1 cellular context compared by ENCODE assay signal in the genomic region with DNA sequence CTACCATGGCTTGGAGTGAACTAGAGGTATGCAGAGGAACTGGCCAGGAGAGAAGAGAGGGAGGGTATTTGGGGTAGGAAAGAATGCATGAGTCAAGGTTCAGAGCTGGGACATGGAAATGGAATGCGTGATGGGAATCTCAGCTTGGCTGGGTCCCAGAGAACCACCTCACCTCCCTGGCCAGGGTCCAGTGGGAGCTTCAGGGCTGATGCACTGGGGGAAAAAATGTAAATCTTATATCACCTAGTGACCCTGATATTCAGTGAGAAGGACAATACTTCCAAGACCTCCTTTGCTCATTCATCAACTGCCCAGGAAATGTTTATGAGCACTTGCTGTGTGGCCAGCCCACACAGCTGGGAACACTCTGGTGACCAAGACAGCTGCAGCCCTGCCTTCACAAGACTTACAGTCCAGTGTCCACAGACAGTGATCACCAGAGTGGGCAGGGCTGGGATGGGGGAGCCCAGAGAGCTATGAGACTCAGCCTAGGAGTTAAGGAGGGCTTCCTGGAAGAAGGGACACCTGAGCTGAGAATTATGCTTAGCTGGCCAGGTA.
TF ChIP-seq lines count a peak whose summit lies in the region.

No MANE protein-coding gene starts in this region.

TF ChIP-seq in HepG2, 621 proteins besides CTCF, POLR2A, EP300 and RAD21 (continued from another document and continues in another):
- TF ChIP-seq, protein P1, sequence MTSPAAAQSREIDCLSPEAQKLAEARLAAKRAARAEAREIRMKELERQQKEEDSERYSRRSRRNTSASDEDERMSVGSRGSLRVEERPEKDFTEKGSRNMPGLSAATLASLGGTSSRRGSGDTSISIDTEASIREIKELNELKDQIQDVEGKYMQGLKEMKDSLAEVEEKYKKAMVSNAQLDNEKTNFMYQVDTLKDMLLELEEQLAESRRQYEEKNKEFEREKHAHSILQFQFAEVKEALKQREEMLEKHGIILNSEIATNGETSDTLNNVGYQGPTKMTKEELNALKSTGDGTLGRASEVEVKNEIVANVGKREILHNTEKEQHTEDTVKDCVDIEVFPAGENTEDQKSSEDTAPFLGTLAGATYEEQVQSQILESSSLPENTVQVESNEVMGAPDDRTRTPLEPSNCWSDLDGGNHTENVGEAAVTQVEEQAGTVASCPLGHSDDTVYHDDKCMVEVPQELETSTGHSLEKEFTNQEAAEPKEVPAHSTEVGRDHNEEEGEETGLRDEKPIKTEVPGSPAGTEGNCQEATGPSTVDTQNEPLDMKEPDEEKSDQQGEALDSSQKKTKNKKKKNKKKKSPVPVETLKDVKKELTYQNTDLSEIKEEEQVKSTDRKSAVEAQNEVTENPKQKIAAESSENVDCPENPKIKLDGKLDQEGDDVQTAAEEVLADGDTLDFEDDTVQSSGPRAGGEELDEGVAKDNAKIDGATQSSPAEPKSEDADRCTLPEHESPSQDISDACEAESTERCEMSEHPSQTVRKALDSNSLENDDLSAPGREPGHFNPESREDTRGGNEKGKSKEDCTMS (CRISPR knock-in tag; conservative IDR thresholded peaks at IDR 0.05), result no peak
- TF ChIP-seq LCORL (IDR thresholded peaks at IDR 0.05), result peak; percentile 79
- peak; percentile 73 for TF ChIP-seq LCORL (CRISPR knock-in tag; IDR thresholded peaks at IDR 0.05)
- TF ChIP-seq, protein P2, sequence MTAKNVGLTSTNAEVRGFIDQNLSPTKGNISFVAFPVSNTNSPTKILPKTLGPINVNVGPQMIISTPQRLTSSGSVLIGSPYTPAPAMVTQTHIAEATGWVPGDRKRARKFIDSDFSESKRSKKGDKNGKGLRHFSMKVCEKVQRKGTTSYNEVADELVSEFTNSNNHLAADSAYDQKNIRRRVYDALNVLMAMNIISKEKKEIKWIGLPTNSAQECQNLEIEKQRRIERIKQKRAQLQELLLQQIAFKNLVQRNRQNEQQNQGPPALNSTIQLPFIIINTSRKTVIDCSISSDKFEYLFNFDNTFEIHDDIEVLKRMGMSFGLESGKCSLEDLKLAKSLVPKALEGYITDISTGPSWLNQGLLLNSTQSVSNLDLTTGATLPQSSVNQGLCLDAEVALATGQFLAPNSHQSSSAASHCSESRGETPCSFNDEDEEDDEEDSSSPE (CRISPR knock-in tag; IDR thresholded peaks at IDR 0.05), result no peak
- peak; percentile 78 for TF ChIP-seq ZNF644 (CRISPR knock-in tag; IDR thresholded peaks at IDR 0.05; ENCODE audit: low read depth)
- no peak for TF ChIP-seq KDM4B (CRISPR knock-in tag; IDR thresholded peaks at IDR 0.05)
- no peak for TF ChIP-seq MED13 (CRISPR knock-in tag; IDR thresholded peaks at IDR 0.05)
- TF ChIP-seq PCBP2 (optimal IDR thresholded peaks at IDR 0.05; ENCODE audit: low read depth, low read length, poor library complexity, severe bottlenecking), result no peak
- TF ChIP-seq, protein P3, sequence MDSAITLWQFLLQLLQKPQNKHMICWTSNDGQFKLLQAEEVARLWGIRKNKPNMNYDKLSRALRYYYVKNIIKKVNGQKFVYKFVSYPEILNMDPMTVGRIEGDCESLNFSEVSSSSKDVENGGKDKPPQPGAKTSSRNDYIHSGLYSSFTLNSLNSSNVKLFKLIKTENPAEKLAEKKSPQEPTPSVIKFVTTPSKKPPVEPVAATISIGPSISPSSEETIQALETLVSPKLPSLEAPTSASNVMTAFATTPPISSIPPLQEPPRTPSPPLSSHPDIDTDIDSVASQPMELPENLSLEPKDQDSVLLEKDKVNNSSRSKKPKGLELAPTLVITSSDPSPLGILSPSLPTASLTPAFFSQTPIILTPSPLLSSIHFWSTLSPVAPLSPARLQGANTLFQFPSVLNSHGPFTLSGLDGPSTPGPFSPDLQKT (CRISPR knock-in tag; IDR thresholded peaks at IDR 0.05; ENCODE audit: borderline replicate concordance), result no peak
- TF ChIP-seq ZNF724P (CRISPR knock-in tag; IDR thresholded peaks at IDR 0.05; ENCODE audit: borderline replicate concordance), result no peak
- no peak for TF ChIP-seq ARHGAP35 (CRISPR knock-in tag; IDR thresholded peaks at IDR 0.05; ENCODE audit: borderline replicate concordance)
- TF ChIP-seq AKAP8 (CRISPR knock-in tag; IDR thresholded peaks at IDR 0.05), result no peak
- no peak for TF ChIP-seq SNAI1 (CRISPR knock-in tag; IDR thresholded peaks at IDR 0.05; ENCODE audit: borderline replicate concordance)
- TF ChIP-seq REXO4 (CRISPR knock-in tag; IDR thresholded peaks at IDR 0.05; ENCODE audit: borderline replicate concordance), result no peak
- TF ChIP-seq RFXANK (CRISPR knock-in tag; IDR thresholded peaks at IDR 0.05), result no peak
- TF ChIP-seq TSC22D2 (CRISPR knock-in tag; IDR thresholded peaks at IDR 0.05; ENCODE audit: borderline replicate concordance), result no peak
- TF ChIP-seq ZMAT3 (CRISPR knock-in tag; conservative IDR thresholded peaks at IDR 0.05), result no peak
- TF ChIP-seq TEAD3 (CRISPR knock-in tag; optimal IDR thresholded peaks at IDR 0.05; ENCODE audit: borderline replicate concordance), result peak; percentile 96
- no peak for TF ChIP-seq ZNF816 (CRISPR knock-in tag; IDR thresholded peaks at IDR 0.05; ENCODE audit: borderline replicate concordance)
- no peak for TF ChIP-seq ZNF572 (CRISPR knock-in tag; IDR thresholded peaks at IDR 0.05)
- TF ChIP-seq, protein P4, sequence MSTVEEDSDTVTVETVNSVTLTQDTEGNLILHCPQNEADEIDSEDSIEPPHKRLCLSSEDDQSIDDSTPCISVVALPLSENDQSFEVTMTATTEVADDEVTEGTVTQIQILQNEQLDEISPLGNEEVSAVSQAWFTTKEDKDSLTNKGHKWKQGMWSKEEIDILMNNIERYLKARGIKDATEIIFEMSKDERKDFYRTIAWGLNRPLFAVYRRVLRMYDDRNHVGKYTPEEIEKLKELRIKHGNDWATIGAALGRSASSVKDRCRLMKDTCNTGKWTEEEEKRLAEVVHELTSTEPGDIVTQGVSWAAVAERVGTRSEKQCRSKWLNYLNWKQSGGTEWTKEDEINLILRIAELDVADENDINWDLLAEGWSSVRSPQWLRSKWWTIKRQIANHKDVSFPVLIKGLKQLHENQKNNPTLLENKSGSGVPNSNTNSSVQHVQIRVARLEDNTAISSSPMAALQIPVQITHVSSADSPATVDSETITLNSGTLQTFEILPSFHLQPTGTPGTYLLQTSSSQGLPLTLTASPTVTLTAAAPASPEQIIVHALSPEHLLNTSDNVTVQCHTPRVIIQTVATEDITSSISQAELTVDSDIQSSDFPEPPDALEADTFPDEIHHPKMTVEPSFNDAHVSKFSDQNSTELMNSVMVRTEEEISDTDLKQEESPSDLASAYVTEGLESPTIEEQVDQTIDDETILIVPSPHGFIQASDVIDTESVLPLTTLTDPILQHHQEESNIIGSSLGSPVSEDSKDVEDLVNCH (CRISPR knock-in tag; IDR thresholded peaks at IDR 0.05), result no peak
- no peak for TF ChIP-seq ZIK1 (CRISPR knock-in tag; IDR thresholded peaks at IDR 0.05; ENCODE audit: borderline replicate concordance, low read depth)
- no peak for TF ChIP-seq ZNF205 (CRISPR knock-in tag; IDR thresholded peaks at IDR 0.05)
- TF ChIP-seq HOXA9 (CRISPR knock-in tag; IDR thresholded peaks at IDR 0.05; ENCODE audit: borderline replicate concordance), result no peak
- TF ChIP-seq NAIF1 (CRISPR knock-in tag; IDR thresholded peaks at IDR 0.05; ENCODE audit: borderline replicate concordance), result no peak
- no peak for TF ChIP-seq MED1 (CRISPR knock-in tag; IDR thresholded peaks at IDR 0.05)
- TF ChIP-seq, protein P5, sequence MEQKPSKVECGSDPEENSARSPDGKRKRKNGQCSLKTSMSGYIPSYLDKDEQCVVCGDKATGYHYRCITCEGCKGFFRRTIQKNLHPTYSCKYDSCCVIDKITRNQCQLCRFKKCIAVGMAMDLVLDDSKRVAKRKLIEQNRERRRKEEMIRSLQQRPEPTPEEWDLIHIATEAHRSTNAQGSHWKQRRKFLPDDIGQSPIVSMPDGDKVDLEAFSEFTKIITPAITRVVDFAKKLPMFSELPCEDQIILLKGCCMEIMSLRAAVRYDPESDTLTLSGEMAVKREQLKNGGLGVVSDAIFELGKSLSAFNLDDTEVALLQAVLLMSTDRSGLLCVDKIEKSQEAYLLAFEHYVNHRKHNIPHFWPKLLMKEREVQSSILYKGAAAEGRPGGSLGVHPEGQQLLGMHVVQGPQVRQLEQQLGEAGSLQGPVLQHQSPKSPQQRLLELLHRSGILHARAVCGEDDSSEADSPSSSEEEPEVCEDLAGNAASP (CRISPR knock-in tag; IDR thresholded peaks at IDR 0.05; ENCODE audit: borderline replicate concordance), result peak; percentile 32; the same call in 1 of the 2 replicates
- TF ChIP-seq, protein P6, sequence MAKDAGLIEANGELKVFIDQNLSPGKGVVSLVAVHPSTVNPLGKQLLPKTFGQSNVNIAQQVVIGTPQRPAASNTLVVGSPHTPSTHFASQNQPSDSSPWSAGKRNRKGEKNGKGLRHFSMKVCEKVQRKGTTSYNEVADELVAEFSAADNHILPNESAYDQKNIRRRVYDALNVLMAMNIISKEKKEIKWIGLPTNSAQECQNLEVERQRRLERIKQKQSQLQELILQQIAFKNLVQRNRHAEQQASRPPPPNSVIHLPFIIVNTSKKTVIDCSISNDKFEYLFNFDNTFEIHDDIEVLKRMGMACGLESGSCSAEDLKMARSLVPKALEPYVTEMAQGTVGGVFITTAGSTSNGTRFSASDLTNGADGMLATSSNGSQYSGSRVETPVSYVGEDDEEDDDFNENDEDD (CRISPR knock-in tag; IDR thresholded peaks at IDR 0.05; ENCODE audit: borderline replicate concordance), result no peak
- no peak for TF ChIP-seq ELF4 (CRISPR knock-in tag; IDR thresholded peaks at IDR 0.05; ENCODE audit: borderline replicate concordance)
- TF ChIP-seq CREM (IDR thresholded peaks at IDR 0.05), result no peak
- no peak for TF ChIP-seq CREM (CRISPR knock-in tag; IDR thresholded peaks at IDR 0.05)
- TF ChIP-seq, protein P7, sequence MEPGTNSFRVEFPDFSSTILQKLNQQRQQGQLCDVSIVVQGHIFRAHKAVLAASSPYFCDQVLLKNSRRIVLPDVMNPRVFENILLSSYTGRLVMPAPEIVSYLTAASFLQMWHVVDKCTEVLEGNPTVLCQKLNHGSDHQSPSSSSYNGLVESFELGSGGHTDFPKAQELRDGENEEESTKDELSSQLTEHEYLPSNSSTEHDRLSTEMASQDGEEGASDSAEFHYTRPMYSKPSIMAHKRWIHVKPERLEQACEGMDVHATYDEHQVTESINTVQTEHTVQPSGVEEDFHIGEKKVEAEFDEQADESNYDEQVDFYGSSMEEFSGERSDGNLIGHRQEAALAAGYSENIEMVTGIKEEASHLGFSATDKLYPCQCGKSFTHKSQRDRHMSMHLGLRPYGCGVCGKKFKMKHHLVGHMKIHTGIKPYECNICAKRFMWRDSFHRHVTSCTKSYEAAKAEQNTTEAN (CRISPR knock-in tag; conservative IDR thresholded peaks at IDR 0.05), result no peak
- no peak for TF ChIP-seq ZSCAN31 (CRISPR knock-in tag; IDR thresholded peaks at IDR 0.05; ENCODE audit: low read depth)
- TF ChIP-seq, protein P8, sequence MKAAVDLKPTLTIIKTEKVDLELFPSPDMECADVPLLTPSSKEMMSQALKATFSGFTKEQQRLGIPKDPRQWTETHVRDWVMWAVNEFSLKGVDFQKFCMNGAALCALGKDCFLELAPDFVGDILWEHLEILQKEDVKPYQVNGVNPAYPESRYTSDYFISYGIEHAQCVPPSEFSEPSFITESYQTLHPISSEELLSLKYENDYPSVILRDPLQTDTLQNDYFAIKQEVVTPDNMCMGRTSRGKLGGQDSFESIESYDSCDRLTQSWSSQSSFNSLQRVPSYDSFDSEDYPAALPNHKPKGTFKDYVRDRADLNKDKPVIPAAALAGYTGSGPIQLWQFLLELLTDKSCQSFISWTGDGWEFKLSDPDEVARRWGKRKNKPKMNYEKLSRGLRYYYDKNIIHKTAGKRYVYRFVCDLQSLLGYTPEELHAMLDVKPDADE (CRISPR knock-in tag; IDR thresholded peaks at IDR 0.05), result no peak
- TF ChIP-seq, protein P9, sequence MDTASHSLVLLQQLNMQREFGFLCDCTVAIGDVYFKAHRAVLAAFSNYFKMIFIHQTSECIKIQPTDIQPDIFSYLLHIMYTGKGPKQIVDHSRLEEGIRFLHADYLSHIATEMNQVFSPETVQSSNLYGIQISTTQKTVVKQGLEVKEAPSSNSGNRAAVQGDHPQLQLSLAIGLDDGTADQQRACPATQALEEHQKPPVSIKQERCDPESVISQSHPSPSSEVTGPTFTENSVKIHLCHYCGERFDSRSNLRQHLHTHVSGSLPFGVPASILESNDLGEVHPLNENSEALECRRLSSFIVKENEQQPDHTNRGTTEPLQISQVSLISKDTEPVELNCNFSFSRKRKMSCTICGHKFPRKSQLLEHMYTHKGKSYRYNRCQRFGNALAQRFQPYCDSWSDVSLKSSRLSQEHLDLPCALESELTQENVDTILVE (CRISPR knock-in tag; IDR thresholded peaks at IDR 0.05), result no peak
- no peak for TF ChIP-seq ZNF567 (CRISPR knock-in tag; IDR thresholded peaks at IDR 0.05; ENCODE audit: borderline replicate concordance)
- no peak for TF ChIP-seq ZNF619 (CRISPR knock-in tag; IDR thresholded peaks at IDR 0.05)
- TF ChIP-seq ZNF883 (CRISPR knock-in tag; IDR thresholded peaks at IDR 0.05; ENCODE audit: not compliant biosample characterization), result no peak
- TF ChIP-seq NR2F6 (IDR thresholded peaks at IDR 0.05), result no peak
- 0 out of 2 replicates have a peak, but pooled peaks have one; percentile 37 for TF ChIP-seq NR2F6 (CRISPR knock-in tag; IDR thresholded peaks at IDR 0.05)
- peak; percentile 18 for TF ChIP-seq SKI (IDR thresholded peaks at IDR 0.05; ENCODE audit: partially characterized antibody)
- TF ChIP-seq, protein P10, sequence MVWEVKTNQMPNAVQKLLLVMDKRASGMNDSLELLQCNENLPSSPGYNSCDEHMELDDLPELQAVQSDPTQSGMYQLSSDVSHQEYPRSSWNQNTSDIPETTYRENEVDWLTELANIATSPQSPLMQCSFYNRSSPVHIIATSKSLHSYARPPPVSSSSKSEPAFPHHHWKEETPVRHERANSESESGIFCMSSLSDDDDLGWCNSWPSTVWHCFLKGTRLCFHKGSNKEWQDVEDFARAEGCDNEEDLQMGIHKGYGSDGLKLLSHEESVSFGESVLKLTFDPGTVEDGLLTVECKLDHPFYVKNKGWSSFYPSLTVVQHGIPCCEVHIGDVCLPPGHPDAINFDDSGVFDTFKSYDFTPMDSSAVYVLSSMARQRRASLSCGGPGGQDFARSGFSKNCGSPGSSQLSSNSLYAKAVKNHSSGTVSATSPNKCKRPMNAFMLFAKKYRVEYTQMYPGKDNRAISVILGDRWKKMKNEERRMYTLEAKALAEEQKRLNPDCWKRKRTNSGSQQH (CRISPR knock-in tag; IDR thresholded peaks at IDR 0.05; ENCODE audit: low read depth), result no peak
- TF ChIP-seq, protein P11, sequence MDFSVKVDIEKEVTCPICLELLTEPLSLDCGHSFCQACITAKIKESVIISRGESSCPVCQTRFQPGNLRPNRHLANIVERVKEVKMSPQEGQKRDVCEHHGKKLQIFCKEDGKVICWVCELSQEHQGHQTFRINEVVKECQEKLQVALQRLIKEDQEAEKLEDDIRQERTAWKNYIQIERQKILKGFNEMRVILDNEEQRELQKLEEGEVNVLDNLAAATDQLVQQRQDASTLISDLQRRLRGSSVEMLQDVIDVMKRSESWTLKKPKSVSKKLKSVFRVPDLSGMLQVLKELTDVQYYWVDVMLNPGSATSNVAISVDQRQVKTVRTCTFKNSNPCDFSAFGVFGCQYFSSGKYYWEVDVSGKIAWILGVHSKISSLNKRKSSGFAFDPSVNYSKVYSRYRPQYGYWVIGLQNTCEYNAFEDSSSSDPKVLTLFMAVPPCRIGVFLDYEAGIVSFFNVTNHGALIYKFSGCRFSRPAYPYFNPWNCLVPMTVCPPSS (IDR thresholded peaks at IDR 0.05), result no peak
- no peak for TF ChIP-seq HOXA5 (CRISPR knock-in tag; IDR thresholded peaks at IDR 0.05)
- peak; percentile 57; the same call in 1 of the 2 replicates for TF ChIP-seq NCOA2 (CRISPR knock-in tag; IDR thresholded peaks at IDR 0.05)
- no peak for TF ChIP-seq ZNF33B (CRISPR knock-in tag; IDR thresholded peaks at IDR 0.05)
- TF ChIP-seq ATF7 (IDR thresholded peaks at IDR 0.05), result no peak
- no peak for TF ChIP-seq ATF7 (CRISPR knock-in tag; IDR thresholded peaks at IDR 0.05)
- no peak for TF ChIP-seq ARNT (IDR thresholded peaks at IDR 0.05)
- no peak for TF ChIP-seq CBX1 (IDR thresholded peaks at IDR 0.05; ENCODE audit: low read depth)
- 0 out of 2 replicates have a peak, but pooled peaks have one; percentile 18 for TF ChIP-seq BCL6 (CRISPR knock-in tag; IDR thresholded peaks at IDR 0.05)
